7 cellular contexts compared by ENCODE assay signal in the genomic region with DNA sequence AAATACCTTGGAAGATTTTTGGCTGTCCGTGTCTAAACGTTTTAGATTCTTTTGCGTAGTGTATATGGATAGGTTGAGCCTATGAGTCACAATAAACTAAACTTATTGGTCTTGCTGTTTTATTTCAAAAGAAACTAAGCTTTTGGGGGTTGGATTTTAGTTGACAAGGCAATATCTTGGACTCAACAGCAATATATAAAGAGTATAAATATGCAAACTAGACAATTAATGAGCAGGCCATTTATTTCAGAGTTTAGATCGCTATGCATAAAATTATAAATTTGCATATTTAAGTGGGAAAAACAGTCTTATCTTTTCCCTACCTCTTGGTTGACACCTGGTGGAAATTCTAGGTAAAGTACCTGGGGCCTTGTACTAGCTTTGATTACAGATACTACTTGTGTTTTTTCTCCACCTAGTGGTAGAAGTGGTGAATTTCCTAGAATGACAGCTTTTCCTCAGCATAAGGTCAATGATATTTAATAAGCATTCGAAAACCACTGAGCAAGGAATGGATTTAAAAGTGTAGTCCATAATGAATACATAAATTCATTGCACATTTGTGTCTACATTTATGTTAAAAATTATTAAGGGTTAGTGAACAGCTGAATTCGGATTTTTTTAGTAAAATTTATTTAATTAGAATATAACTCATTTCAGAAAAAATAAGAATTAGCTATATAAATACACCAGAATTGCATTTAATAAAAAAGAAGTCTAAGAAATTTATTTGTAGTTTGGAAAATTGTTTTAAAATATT. TPM values are rescaled to one million over a fixed set of nuclear protein-coding genes. Genes with fewer than 3 reads are reported as not detected.
DNase-seq lines count a peak whose midpoint lies in the region; ATAC-seq and TF ChIP-seq lines count a peak whose summit lies in the region.

No MANE protein-coding gene starts in this region.

- ATAC-seq in GM21723 (IDR thresholded peaks at IDR 0.05; ENCODE audit: unreplicated experiment) = peak; percentile 16
- ATAC-seq in stimulated activated memory B cell treated with anti-CD40 and anti-IgM and Interleukin-4, amounts not matched to agents 10 μg/mL and 1 μg/mL and 100 μg/mL, for 72 hours = no peak

- H3K4me3 ChIP-seq in MM.1S (ENCODE audit: low read length) (peak overlapping the region; percentile 80), mammary epithelial cell (replicated peaks in 1 of 3; ENCODE audit: insufficient read depth in 1 of 3, low read depth in 2 of 3, low read length in 3 of 3) (peak overlapping the region; percentile 65 to 91 (median 69)), kidney epithelial cell (ENCODE audit: low read depth, low read length) (peak overlapping the region; percentile 66)

- peak overlapping the region; percentile 97 for H3K27ac Mint-ChIP-seq in stimulated activated memory B cell treated with anti-CD40 and anti-IgM and Interleukin-4, amounts not matched to agents 10 μg/mL and 1 μg/mL and 100 μg/mL, for 72 hours

- H3K4me1 Mint-ChIP-seq in stimulated activated memory B cell treated with anti-CD40 and anti-IgM and Interleukin-4, amounts not matched to agents 10 μg/mL and 1 μg/mL and 100 μg/mL, for 72 hours = peaks cover 17% of the 10 kb centered on the region

- H3K9ac ChIP-seq in MM.1S (ENCODE audit: low read length) = peak overlapping the region; percentile 100
- H3K9ac ChIP-seq in mammary epithelial cell (ENCODE audit: insufficient read depth, low read length) = peak overlapping the region; percentile 90

- H2AFZ ChIP-seq in MM.1S (ENCODE audit: low read length) (peak overlapping the region; percentile 62), mammary epithelial cell (ENCODE audit: low read depth, low read length) (no peak overlapping the region)

- in situ Hi-C loops in G401 (cut with HindIII; ENCODE audit: low sequenced_read_pairs) = no loop called here
- in situ Hi-C loops in mammary epithelial cell (cut with MboI; ENCODE audit: low sequenced_read_pairs in 2 of 2) = loop anchor here (5.0 to 25.0 kb wide), 6 partner anchors 158 to 523 kb away; no protein-coding TSS in a partner anchor

- H3K36me3 ChIP-seq in MM.1S (replicated peaks; ENCODE audit: insufficient read depth, low read length) (no peaks in the 10 kb centered on the region), mammary epithelial cell (ENCODE audit: insufficient read depth, low read length) (no peaks in the 10 kb centered on the region), kidney epithelial cell (ENCODE audit: control insufficient read depth, insufficient read depth, low read length) (no peaks in the 10 kb centered on the region)

- peaks cover 2% of the 10 kb centered on the region for H3K9me3 Mint-ChIP-seq in stimulated activated memory B cell treated with anti-CD40 and anti-IgM and Interleukin-4, amounts not matched to agents 10 μg/mL and 1 μg/mL and 100 μg/mL, for 72 hours

- 2% methylated on average over 6 of the region's 6 CpGs for WGBS in mammary epithelial cell (ENCODE audit: low coverage, missing lambda C conversion rate)

- H3K27me3 Mint-ChIP-seq in stimulated activated memory B cell treated with anti-CD40 and anti-IgM and Interleukin-4, amounts not matched to agents 10 μg/mL and 1 μg/mL and 100 μg/mL, for 72 hours = no peaks in the 10 kb centered on the region

- H3K79me2 ChIP-seq in MM.1S (ENCODE audit: low read length) = peaks cover 35% of the 10 kb centered on the region
- peaks cover 29% of the 10 kb centered on the region for H3K79me2 ChIP-seq in mammary epithelial cell (ENCODE audit: insufficient read depth, low read length)

- H3K9me3 ChIP-seq in MM.1S (replicated peaks; ENCODE audit: insufficient read depth, low read length) = no peaks in the 10 kb centered on the region
- H3K9me3 ChIP-seq in mammary epithelial cell (replicated peaks; ENCODE audit: insufficient read depth, low read length) = no peaks in the 10 kb centered on the region

- TF ChIP-seq CTCF in MM.1S (IDR thresholded peaks at IDR 0.05; ENCODE audit: low read length) (peak; percentile 98), mammary epithelial cell (conservative IDR thresholded peaks at IDR 0.05 in 1 of 2, IDR thresholded peaks at IDR 0.05 in 1 of 2; ENCODE audit: extremely low read depth in 1 of 2, insufficient read depth in 1 of 2, low read depth in 1 of 2, low read length in 2 of 2) (peak; percentile 92 to 98), kidney epithelial cell (IDR thresholded peaks at IDR 0.05; ENCODE audit: insufficient read depth, low read length, poor library complexity, severe bottlenecking) (peak; percentile 86)

- H3K4me1 ChIP-seq in MM.1S (ENCODE audit: low read length) (no peaks in the 10 kb centered on the region), mammary epithelial cell (ENCODE audit: insufficient read depth, low read length) (peaks cover 3% of the 10 kb centered on the region)

- CTCF ChIA-PET in mammary epithelial cell (lab: Charles Lee; ENCODE audit: low non-redundant PET) = interaction anchor here (0.5 to 1.1 kb wide), 11 partner anchors 34 to 519 kb away, joined by 3 to 11 read pairs (median 4); no protein-coding TSS in a partner anchor

- peak overlapping the region; percentile 97 for H3K4me2 ChIP-seq in MM.1S (ENCODE audit: low read depth, low read length)
- H3K4me2 ChIP-seq in mammary epithelial cell (ENCODE audit: insufficient read depth, low read depth, low read length) = peak overlapping the region; percentile 79

- intact Hi-C loops in mammary epithelial cell (cut with micrococcal nuclease) = loop anchor here (1.0 to 2.0 kb wide), 6 partner anchors 34 to 518 kb away; no protein-coding TSS in a partner anchor

- peak overlapping the region; percentile 96 for H3K4me3 Mint-ChIP-seq in stimulated activated memory B cell treated with anti-CD40 and anti-IgM and Interleukin-4, amounts not matched to agents 10 μg/mL and 1 μg/mL and 100 μg/mL, for 72 hours

- DNase-seq in G401 (ENCODE audit: low spot score) = peak; percentile 95
- DNase-seq in MM.1S = peak; percentile 94
- DNase-seq in RPMI7951 (ENCODE audit: low read depth) = peak; percentile 82
- peak; percentile 81 for DNase-seq in mammary epithelial cell
- peak; percentile 65 for DNase-seq in kidney epithelial cell (ENCODE audit: low read depth)

- H3K9me2 ChIP-seq in MM.1S (replicated peaks; ENCODE audit: insufficient read depth, low read length) = no peaks in the 10 kb centered on the region

- BruUV-seq in mammary epithelial cell (replicated peaks; lab: Mats Ljungman, UMichigan) = no TSS peak

- no peaks in the 10 kb centered on the region for H3K27me3 ChIP-seq in MM.1S (replicated peaks; ENCODE audit: insufficient read depth, low read length)
- no peaks in the 10 kb centered on the region for H3K27me3 ChIP-seq in mammary epithelial cell (ENCODE audit: insufficient read depth, low read length)
- H3K27me3 ChIP-seq in kidney epithelial cell (ENCODE audit: control insufficient read depth, insufficient read depth, low read length) = no peaks in the 10 kb centered on the region

- H3K27ac ChIP-seq in MM.1S (ENCODE audit: low read length) (peak overlapping the region; percentile 98), mammary epithelial cell (ENCODE audit: insufficient read depth, low read depth, low read length) (peak overlapping the region; percentile 100)

- dilution Hi-C loops in mammary epithelial cell (cut with HindIII; ENCODE audit: low sequenced_read_pairs) = loop anchor here (5.0 kb wide), 3 partner anchors 73 to 158 kb away; no protein-coding TSS in a partner anchor

- H3K36me3 Mint-ChIP-seq in stimulated activated memory B cell treated with anti-CD40 and anti-IgM and Interleukin-4, amounts not matched to agents 10 μg/mL and 1 μg/mL and 100 μg/mL, for 72 hours = peaks cover 5% of the 10 kb centered on the region

- H4K20me1 ChIP-seq in MM.1S (ENCODE audit: insufficient read depth, low read length) = no peaks in the 10 kb centered on the region
- H4K20me1 ChIP-seq in mammary epithelial cell (ENCODE audit: insufficient read depth, low read length) = no peaks in the 10 kb centered on the region

- H3F3A ChIP-seq in MM.1S (ENCODE audit: insufficient read depth, low read length) = peaks cover 38% of the 10 kb centered on the region

RNA-seq across cellular contexts. Expression of gene ARRDC3, which starts 1.7 kb away (rescaled TPM):
- total RNA-seq in G401 (2014; rRNA removed; shearing (Covaris generic)) = 10.8 and 18.5 TPM in 2 replicates
- total RNA-seq in RPMI7951 (2014; rRNA removed; shearing (Covaris generic)) = 56.7 and 64.2 TPM in 2 replicates
- 10 to 100 TPM; 26.2 to 48.3 TPM for total RNA-seq in mammary epithelial cell
- polyA plus RNA-seq in mammary epithelial cell = 6.5 TPM
- 39.7 TPM for polyA minus RNA-seq in mammary epithelial cell
- total RNA-seq in kidney epithelial cell = 35.2 and 39.1 TPM in 2 replicates
